Comparison of ENCODE assay signal across 8 cellular contexts in genomic region chr11:126485021-126485781, GRCh38.
DNase-seq lines count a peak whose midpoint lies in the region; ATAC-seq and TF ChIP-seq lines count a peak whose summit lies in the region.

No MANE protein-coding gene starts in this region.

- H3K27me3 ChIP-seq in sigmoid colon = no peaks in the 10 kb centered on the region

- DNase-seq in DMS79 treated with DMSO at 0.1 percent for 48 hours (lab: John Stamatoyannopoulos, UW) (peak; percentile 41), DMS79 (lab: John Stamatoyannopoulos, UW) (no peak), SW480 (ENCODE audit: low spot score) (peak; percentile 10), sigmoid colon (peak; percentile 53)
- DNase-seq in naive thymus-derived CD8-positive, alpha-beta T cell = no peak
- DNase-seq in activated T-cell treated with anti-CD3 and anti-CD28 coated beads, Interleukin-2, amount 50 U/mL, for 48 hours = no peak
- no peak for DNase-seq in activated naive CD4-positive, alpha-beta T cell treated with anti-CD3 and anti-CD28 coated beads, Interleukin-2, amount 50 U/mL, for 72 hours (ENCODE audit: low spot score in 2 of 2)

- intact Hi-C loops in sigmoid colon (cut with DNase I) = no loop called here

- POLR2A ChIA-PET in naive thymus-derived CD8-positive, alpha-beta T cell (lab: Charles Lee) = interaction anchor here (0.7 kb wide), 1 partner anchor 1098 kb away, joined by 3 read pairs; no protein-coding TSS in a partner anchor

- H3K9me3 ChIP-seq in sigmoid colon = no peaks in the 10 kb centered on the region

- no peak overlapping the region for H3K4me3 ChIP-seq in sigmoid colon

- peaks cover 0 to 28% (median 14%) of the 10 kb centered on the region in 4 donors for H3K4me1 ChIP-seq in sigmoid colon

- no peaks in the 10 kb centered on the region for H3K36me3 Mint-ChIP-seq in naive thymus-derived CD8-positive, alpha-beta T cell
- H3K36me3 Mint-ChIP-seq in activated naive CD4-positive, alpha-beta T cell treated with anti-CD3 and anti-CD28 coated beads, Interleukin-2, amount 50 U/mL, for 72 hours = no peaks in the 10 kb centered on the region

- TF ChIP-seq POLR2A in sigmoid colon (IDR thresholded peaks at IDR 0.05) = no peak

- no peaks in the 10 kb centered on the region for H3K9me3 Mint-ChIP-seq in naive thymus-derived CD8-positive, alpha-beta T cell
- H3K9me3 Mint-ChIP-seq in activated naive CD4-positive, alpha-beta T cell treated with anti-CD3 and anti-CD28 coated beads, Interleukin-2, amount 50 U/mL, for 72 hours = no peaks in the 10 kb centered on the region

- ATAC-seq in HG02938 (IDR thresholded peaks at IDR 0.05; ENCODE audit: unreplicated experiment) = peak; percentile 59
- ATAC-seq in naive thymus-derived CD8-positive, alpha-beta T cell = no peak
- ATAC-seq in activated naive CD4-positive, alpha-beta T cell treated with anti-CD3 and anti-CD28 coated beads, Interleukin-2, amount 50 U/mL, for 72 hours = no peak

- TF ChIP-seq EP300 in sigmoid colon (IDR thresholded peaks at IDR 0.05) = no peak

- H3K4me1 Mint-ChIP-seq in naive thymus-derived CD8-positive, alpha-beta T cell = peaks cover 2 to 8% (median 6%) of the 10 kb centered on the region in 4 donors

- H3K27ac ChIP-seq in sigmoid colon = peak overlapping the region in 1 of 4 donors; percentile 41

- H3K27me3 Mint-ChIP-seq in naive thymus-derived CD8-positive, alpha-beta T cell = peaks cover 0 to 10% (median 0%) of the 10 kb centered on the region in 5 donors

- H3K36me3 ChIP-seq in sigmoid colon = no peaks in the 10 kb centered on the region

- WGBS in sigmoid colon, 2 donors = 55 to 73% methylated on average over 10 of the region's 10 CpGs

- TF ChIP-seq CTCF in sigmoid colon (IDR thresholded peaks at IDR 0.05) = no peak

- no peak overlapping the region for H3K4me3 Mint-ChIP-seq in naive thymus-derived CD8-positive, alpha-beta T cell

- H3K27ac Mint-ChIP-seq in naive thymus-derived CD8-positive, alpha-beta T cell = no peak overlapping the region
- H3K27ac Mint-ChIP-seq in activated naive CD4-positive, alpha-beta T cell treated with anti-CD3 and anti-CD28 coated beads, Interleukin-2, amount 50 U/mL, for 72 hours = no peak overlapping the region

Comparison
In these comparisons a context has a peak if more than half of its experiments do, and no peak if none do; other contexts are left out.
1. DNase-seq: peak in DMS79 treated with DMSO at 0.1 percent for 48 hours (single experiment), SW480 (single experiment) and sigmoid colon (single experiment); none in DMS79 (single experiment), naive thymus-derived CD8-positive, alpha-beta T cell (0 of 10), activated T-cell treated with anti-CD3 and anti-CD28 coated beads, Interleukin-2, amount 50 U/mL, for 48 hours (0 of 2) and activated naive CD4-positive, alpha-beta T cell treated with anti-CD3 and anti-CD28 coated beads, Interleukin-2, amount 50 U/mL, for 72 hours (0 of 2).